8 cellular contexts compared by ENCODE assay signal in genomic region chr6:4133941-4134838, GRCh38. TPM values are rescaled to one million over a fixed set of nuclear protein-coding genes. Genes with fewer than 3 reads are reported as not detected.
DNase-seq lines count a peak whose midpoint lies in the region; ATAC-seq and TF ChIP-seq lines count a peak whose summit lies in the region.

No MANE protein-coding gene starts in this region.

- H3K9me2 ChIP-seq in GM23338 (ENCODE audit: insufficient read depth): no peaks in the 10 kb centered on the region

- no peaks in the 10 kb centered on the region for H3K9me3 ChIP-seq in left lung

- H3K4me3 Mint-ChIP-seq in GM23338 (peak overlapping the region; percentile 81), brain (peak overlapping the region; percentile 90 to 93 (median 91))

- peak; percentile 28 for ATAC-seq in GM23338
- ATAC-seq in left lung: no peak
- ATAC-seq in HG03378 (IDR thresholded peaks at IDR 0.05; ENCODE audit: unreplicated experiment): no peak

- 0 out of 2 replicates have a peak, but pooled peaks cover 4% of the 10 kb centered on the region for H4K20me1 ChIP-seq in GM23338 (replicated peaks; ENCODE audit: insufficient read depth)

- DNase-seq in GM23338 (ENCODE audit: low spot score) (peak; percentile 55), RPMI8226 (peak; percentile 37), left lung (peak in 1 of 2 donors; percentile 44), SKM-1 (lab: John Stamatoyannopoulos, UW; ENCODE audit: unreplicated experiment) (no peak), NCI-H187 treated with DMSO at 0.1 percent for 48 hours (lab: John Stamatoyannopoulos, UW) (no peak)
- DNase-seq in stimulated activated CD8-positive, alpha-beta memory T cell treated with anti-CD3 and anti-CD28 coated beads, Interleukin-4, amount 100 ng/mL, for 4 hours (ENCODE audit: low read depth in 2 of 2, low spot score in 1 of 2): peak; percentile 2 to 3

- peak overlapping the region; percentile 92; the same call in 1 of the 2 replicates for H2AFZ ChIP-seq in GM23338

- TF ChIP-seq CTCF in GM23338 (conservative IDR thresholded peaks at IDR 0.05; ENCODE audit: low read depth in 2 of 2) (no peak), brain (conservative IDR thresholded peaks at IDR 0.05) (no peak), left lung (IDR thresholded peaks at IDR 0.05) (no peak)

- H3K27ac ChIP-seq in GM23338 (ENCODE audit: low read depth): peak overlapping the region; percentile 24; the same call in 1 of the 2 replicates
- H3K27ac ChIP-seq in left lung: peak overlapping the region; percentile 85 to 89

- H3K36me3 Mint-ChIP-seq in GM23338 (ENCODE audit: low read depth) (peaks cover 44% of the 10 kb centered on the region), brain (peaks cover 43% of the 10 kb centered on the region)

- H3K36me3 ChIP-seq in GM23338 (ENCODE audit: insufficient read depth) (peaks cover 21% of the 10 kb centered on the region), left lung (peaks cover 0 to 14% of the 10 kb centered on the region in 2 donors)

- intact Hi-C loops in left lung (cut with DNase I): no loop called here

- H3K79me2 ChIP-seq in GM23338 (replicated peaks; ENCODE audit: insufficient read depth): peaks cover 25% of the 10 kb centered on the region

- peak overlapping the region; percentile 79 for H3K4me2 ChIP-seq in GM23338

- H3K27ac Mint-ChIP-seq in GM23338 (peak overlapping the region; percentile 26), brain (peak overlapping the region; percentile 77 to 91 (median 86))

- H3K9me3 Mint-ChIP-seq in GM23338: peaks cover 17% of the 10 kb centered on the region
- H3K9me3 Mint-ChIP-seq in brain: peaks cover 0 to 13% (median 4%) of the 10 kb centered on the region in 5 experiments

- H3K27me3 Mint-ChIP-seq in GM23338 (ENCODE audit: insufficient read depth, low read depth, poor library complexity) (peaks cover 4% of the 10 kb centered on the region), brain (peaks cover 12% of the 10 kb centered on the region)

- peak overlapping the region; percentile 89 for H3K4me3 ChIP-seq in GM23338
- peak overlapping the region; percentile 66 to 73 for H3K4me3 ChIP-seq in left lung

- peaks cover 19% of the 10 kb centered on the region for H3K4me1 ChIP-seq in GM23338 (ENCODE audit: insufficient read depth)
- peaks cover 10 to 24% of the 10 kb centered on the region in 2 donors for H3K4me1 ChIP-seq in left lung

- H3K27me3 ChIP-seq in GM23338 (ENCODE audit: insufficient read depth) (no peaks in the 10 kb centered on the region), left lung (no peaks in the 10 kb centered on the region)

- H3K4me1 Mint-ChIP-seq in GM23338 (peaks cover 26% of the 10 kb centered on the region), brain (peaks cover 54% of the 10 kb centered on the region)

- 0 out of 2 replicates have a peak, but pooled peaks cover 5% of the 10 kb centered on the region for H3F3A ChIP-seq in GM23338 (replicated peaks; ENCODE audit: low read depth)

TF ChIP-seq in GM23338, 12 proteins besides CTCF, POLR2A, EP300 and RAD21 (continues in another document):
- TF ChIP-seq JUNB (IDR thresholded peaks at IDR 0.05; ENCODE audit: unreplicated experiment): no peak
- TF ChIP-seq ZNF331 (CRISPR knock-in tag; IDR thresholded peaks at IDR 0.05; ENCODE audit: low read depth): no peak
- no peak for TF ChIP-seq REST (IDR thresholded peaks at IDR 0.05; ENCODE audit: unreplicated experiment)
- no peak for TF ChIP-seq NANOG (IDR thresholded peaks at IDR 0.05; ENCODE audit: borderline replicate concordance)
- TF ChIP-seq EZH2 (IDR thresholded peaks at IDR 0.05; ENCODE audit: low read depth, unreplicated experiment): no peak
- no peak for TF ChIP-seq ZNF114 (CRISPR knock-in tag; IDR thresholded peaks at IDR 0.05)
- TF ChIP-seq CREB1 (CRISPR knock-in tag; IDR thresholded peaks at IDR 0.05; ENCODE audit: low read depth): no peak
- no peak for TF ChIP-seq POLR2AphosphoS5 (IDR thresholded peaks at IDR 0.05; ENCODE audit: low read depth)
- no peak for TF ChIP-seq ETS1 (IDR thresholded peaks at IDR 0.05)
- TF ChIP-seq STAT1 (IDR thresholded peaks at IDR 0.05; ENCODE audit: unreplicated experiment): no peak

RNA-seq across cellular contexts. Expression of gene ECI2, which starts 1.2 kb away (rescaled TPM):
- total RNA-seq in GM23338 (2014; rRNA removed; shearing (Covaris generic)): 60.4 and 63.7 TPM in 2 replicates
- polyA plus RNA-seq in GM23338 (2016; fragmentation: Nextera tagmentation; extraction: Ambion mirVana) (90.7 and 102 TPM in 2 replicates), brain (ENCODE audit: insufficient read depth, low read depth, low replicate concordance) (69.3 TPM)
- 10 to 100 TPM; 34.4 to 42.0 TPM for total RNA-seq in left lung

RNA-seq across cellular contexts. Expression of gene FAM217A, which starts 55.3 kb away (rescaled TPM):
- not detected in 2 replicates for total RNA-seq in GM23338 (2014; rRNA removed; shearing (Covaris generic))
- polyA plus RNA-seq in GM23338 (2016; fragmentation: Nextera tagmentation; extraction: Ambion mirVana) (not detected in 2 replicates), brain (ENCODE audit: insufficient read depth, low read depth, low replicate concordance) (not detected)
- total RNA-seq in left lung: not detected

Comparison
In these comparisons a context has a peak if more than half of its experiments do, and no peak if none do; other contexts are left out.
1. DNase-seq: peak in GM23338 (single experiment), RPMI8226 (single experiment) and stimulated activated CD8-positive, alpha-beta memory T cell treated with anti-CD3 and anti-CD28 coated beads, Interleukin-4, amount 100 ng/mL, for 4 hours (2 of 2); none in SKM-1 (single experiment) and NCI-H187 treated with DMSO at 0.1 percent for 48 hours (single experiment).